ENCODE assay signal across 6 cellular contexts in genomic region chr18:53468173-53468572, GRCh38.
DNase-seq lines count a peak whose midpoint lies in the region; ATAC-seq, FAIRE-seq and TF ChIP-seq lines count a peak whose summit lies in the region.
"Not testable (repeated sequence)": the region's sequence is repeated elsewhere in the genome, so short reads cannot be mapped to it uniquely, and the experiment has no call there.

No MANE protein-coding gene starts in this region.

- ATAC-seq in A549, WTC11, pancreas: not testable (repeated sequence)

- H3K27ac ChIP-seq in A549; HEK293 (ENCODE audit: extremely low read depth, low read depth, low read length); pancreas: not testable (repeated sequence)

- 1% methylated on average over 2 of the region's 2 CpGs for WGBS in A549 (ENCODE audit: missing lambda C conversion rate)
- WGBS in pancreas, 2 donors = 73 to 88% methylated on average over 2 of the region's 2 CpGs

- H3K4me3 Mint-ChIP-seq in WTC11 = not testable (repeated sequence)

- not testable (repeated sequence) for TF ChIP-seq EP300 in A549 (IDR thresholded peaks at IDR 0.05)

- H3K27me3 Mint-ChIP-seq in WTC11 (ENCODE audit: low read depth) = not testable (repeated sequence)

- CTCF ChIA-PET in A549 (lab: Yijun Ruan, JAX); HEK293 (lab: Yijun Ruan, JAX); WTC11 (lab: Charles Lee): not testable (repeated sequence)

- H3K4me2 ChIP-seq in A549 = not testable (repeated sequence)

- FAIRE-seq in A204.1 (lab: Jason Lieb, UNC) = peak; percentile 70
- not testable (repeated sequence) for FAIRE-seq in A549 (lab: Jason Lieb, UNC)
- peak; percentile 90 for FAIRE-seq in frontal cortex (lab: Jason Lieb, UNC)
- peak; percentile 74 for FAIRE-seq in pancreas (lab: Jason Lieb, UNC)

- not testable (repeated sequence) for H3K4me1 ChIP-seq in A549; HEK293 (ENCODE audit: control insufficient read depth, insufficient read depth, low read length); pancreas

- H3K27me3 ChIP-seq in pancreas = not testable (repeated sequence)

- TF ChIP-seq CTCF in A549 (IDR thresholded peaks at IDR 0.05); HEK293 (tag by site-specific recombination; IDR thresholded peaks at IDR 0.05); WTC11 (IDR thresholded peaks at IDR 0.05); pancreas (IDR thresholded peaks at IDR 0.05): not testable (repeated sequence)

- not testable (repeated sequence) for H3K36me3 Mint-ChIP-seq in WTC11

- POLR2A ChIA-PET in A549 (lab: Yijun Ruan, JAX); HEK293 (lab: Yijun Ruan, JAX); WTC11 (lab: Charles Lee): not testable (repeated sequence)

- H3K27ac Mint-ChIP-seq in WTC11 = not testable (repeated sequence)

- H3K36me3 ChIP-seq in HEK293 (ENCODE audit: control insufficient read depth in 2 of 2, insufficient read depth in 1 of 2, low read length in 2 of 2); pancreas: not testable (repeated sequence)

- H3K9me3 Mint-ChIP-seq in WTC11 = peaks cover 17% of the 10 kb centered on the region

- H3K4me3 ChIP-seq in A549; HEK293 (ENCODE audit: low read depth, low read length); pancreas: not testable (repeated sequence)

- not testable (repeated sequence) for H3K9me3 ChIP-seq in A549; HEK293 (ENCODE audit: control insufficient read depth, insufficient read depth, low read depth, low read length); pancreas

- not testable (repeated sequence) for TF ChIP-seq POLR2A in A549 (IDR thresholded peaks at IDR 0.05; ENCODE audit: low read length)

- not testable (repeated sequence) for TF ChIP-seq RAD21 in A549 (conservative IDR thresholded peaks at IDR 0.05 in 1 of 2, IDR thresholded peaks at IDR 0.05 in 1 of 2)

- DNase-seq in A549 (ENCODE audit: low read depth in 1 of 2, low spot score in 1 of 2); WTC11 (ENCODE audit: low spot score); frontal cortex (ENCODE audit: low spot score in 2 of 2); pancreas: not testable (repeated sequence)

- H3K4me1 Mint-ChIP-seq in WTC11 = not testable (repeated sequence)

- intact Hi-C loops in pancreas (cut with DNase I) = not testable (repeated sequence)

TF ChIP-seq in A549, 52 proteins besides CTCF, POLR2A, EP300 and RAD21:
- TF ChIP-seq ZC3H11A (IDR thresholded peaks at IDR 0.05) = 0 out of 2 replicates have a peak, but pooled peaks have one; percentile 10

TF ChIP-seq in HEK293, 187 proteins besides CTCF, POLR2A, EP300 and RAD21 (continues in another document):
- peak; percentile 81 for TF ChIP-seq ZNF394 (tag by site-specific recombination; IDR thresholded peaks at IDR 0.05; ENCODE audit: borderline replicate concordance)
- TF ChIP-seq ZBTB11 (tag by site-specific recombination; conservative IDR thresholded peaks at IDR 0.05; ENCODE audit: low read depth) = peak; percentile 65; the same call in 1 of the 2 replicates
- peak; percentile 41; the same call in 1 of the 2 replicates for TF ChIP-seq ZXDB (tag by site-specific recombination; IDR thresholded peaks at IDR 0.05)
- peak; percentile 42 for TF ChIP-seq ZNF555 (tag by site-specific recombination; conservative IDR thresholded peaks at IDR 0.05)
- peak; percentile 66 for TF ChIP-seq ZNF426 (tag by site-specific recombination; IDR thresholded peaks at IDR 0.05)
- peak; percentile 50; the same call in 1 of the 2 replicates for TF ChIP-seq ZNF623 (tag by site-specific recombination; IDR thresholded peaks at IDR 0.05)
- peak; percentile 26; the same call in 1 of the 2 replicates for TF ChIP-seq ZNF558 (tag by site-specific recombination; IDR thresholded peaks at IDR 0.05)
- TF ChIP-seq ZNF140 (tag by site-specific recombination; IDR thresholded peaks at IDR 0.05) = peak; percentile 38; the same call in 1 of the 2 replicates

TF ChIP-seq in WTC11, 78 proteins besides CTCF, POLR2A, EP300 and RAD21:
- TF ChIP-seq HMGA2 (CRISPR knock-in tag; IDR thresholded peaks at IDR 0.05) = peak; percentile 84; the same call in 1 of the 2 replicates
